ENCODE assay signal across 9 cellular contexts in genomic region chr22:24208012-24208749, GRCh38. TPM values are rescaled to one million over a fixed set of nuclear protein-coding genes. Genes with fewer than 3 reads are reported as not detected.
DNase-seq lines count a peak whose midpoint lies in the region; ATAC-seq lines count a peak whose summit lies in the region.
"Had no signal": no experiment of that assay in that cellular context is flagged by ENCODE, and none has a peak within 500 bp of the region (broad histone marks: within the 10 kb centered on the region; RNA-seq: fewer than 3 reads in every experiment).

No MANE protein-coding gene starts in this region.

- H3K4me1 Mint-ChIP-seq in activated T-cell treated with anti-CD3 and anti-CD28 coated beads, Interleukin-2, amount 50 U/mL, for 72 hours (ENCODE audit: low read depth) = peaks cover 11% of the 10 kb centered on the region
- H3K4me1 Mint-ChIP-seq in activated CD4-positive, alpha-beta memory T cell treated with anti-CD3 and anti-CD28 coated beads for 36 hours (ENCODE audit: low read depth) = peaks cover 19% of the 10 kb centered on the region

- peak overlapping the region in 1 of 2 donors; percentile 53 for H3K4me3 Mint-ChIP-seq in activated T-cell treated with anti-CD3 and anti-CD28 coated beads, Interleukin-2, amount 50 U/mL, for 72 hours
- H3K4me3 Mint-ChIP-seq in activated CD4-positive, alpha-beta memory T cell treated with anti-CD3 and anti-CD28 coated beads for 36 hours = no peak overlapping the region
- H3K4me3 Mint-ChIP-seq: activated naive CD8-positive, alpha-beta T cell had no signal

- intact Hi-C loops in activated CD4-positive, alpha-beta memory T cell treated with anti-CD3 and anti-CD28 coated beads for 36 hours (cut with micrococcal nuclease) = no loop called here

- H3K27ac Mint-ChIP-seq in activated T-cell treated with anti-CD3 and anti-CD28 coated beads, Interleukin-2, amount 50 U/mL, for 72 hours = peak overlapping the region; percentile 22
- H3K27ac Mint-ChIP-seq in activated CD4-positive, alpha-beta memory T cell treated with anti-CD3 and anti-CD28 coated beads for 36 hours = peak overlapping the region; percentile 55

- H3K9me3 Mint-ChIP-seq in activated T-cell treated with anti-CD3 and anti-CD28 coated beads, Interleukin-2, amount 50 U/mL, for 72 hours = peaks cover 0 to 1% of the 10 kb centered on the region in 2 donors
- H3K9me3 Mint-ChIP-seq in activated CD4-positive, alpha-beta memory T cell treated with anti-CD3 and anti-CD28 coated beads for 36 hours = no peaks in the 10 kb centered on the region

- CTCF ChIA-PET in activated CD4-positive, alpha-beta memory T cell treated with anti-CD3 and anti-CD28 coated beads for 36 hours (lab: Charles Lee) = no interaction called here

- POLR2A ChIA-PET in activated CD4-positive, alpha-beta memory T cell treated with anti-CD3 and anti-CD28 coated beads for 36 hours (lab: Charles Lee) = no interaction called here

- ATAC-seq in activated T-cell treated with anti-CD3 and anti-CD28 coated beads, Interleukin-2, amount 50 U/mL, for 72 hours (replicated peaks in 1 of 2) = peak in 1 of 2 donors; percentile 32
- ATAC-seq in HG02938 (IDR thresholded peaks at IDR 0.05; ENCODE audit: unreplicated experiment) (no peak), GM21619 (IDR thresholded peaks at IDR 0.05; ENCODE audit: unreplicated experiment) (no peak)

- DNase-seq in activated T-cell treated with anti-CD3 and anti-CD28 coated beads, Interleukin-2, amount 50 U/mL, for 72 hours = no peak
- no peak for DNase-seq in activated T-cell treated with anti-CD3 and anti-CD28 coated beads, Interleukin-2, amount 50 U/mL, for 1 hour
- no peak for DNase-seq in activated CD4-positive, alpha-beta memory T cell treated with anti-CD3 and anti-CD28 coated beads for 36 hours
- peak; percentile 40 for DNase-seq in glomerular visceral epithelial cell (ENCODE audit: extremely low spot score)
- DNase-seq in renal cortical epithelial cell (ENCODE audit: low read depth) = peak; percentile 98
- no peak for DNase-seq in NCI-H1436 (lab: John Stamatoyannopoulos, UW)

- no peaks in the 10 kb centered on the region for H3K27me3 Mint-ChIP-seq in activated T-cell treated with anti-CD3 and anti-CD28 coated beads, Interleukin-2, amount 50 U/mL, for 72 hours (ENCODE audit: low read depth)
- H3K27me3 Mint-ChIP-seq in activated CD4-positive, alpha-beta memory T cell treated with anti-CD3 and anti-CD28 coated beads for 36 hours = no peaks in the 10 kb centered on the region
- H3K27me3 Mint-ChIP-seq: activated naive CD8-positive, alpha-beta T cell had no signal

- no peaks in the 10 kb centered on the region for H3K36me3 Mint-ChIP-seq in activated T-cell treated with anti-CD3 and anti-CD28 coated beads, Interleukin-2, amount 50 U/mL, for 72 hours (ENCODE audit: insufficient read depth in 2 of 2)
- H3K36me3 Mint-ChIP-seq in activated CD4-positive, alpha-beta memory T cell treated with anti-CD3 and anti-CD28 coated beads for 36 hours = no peaks in the 10 kb centered on the region
- H3K36me3 Mint-ChIP-seq: activated naive CD8-positive, alpha-beta T cell had no signal

RNA-seq across cellular contexts. Expression of gene SUSD2, which starts 26.9 kb away (rescaled TPM):
- under 1 TPM; 0.55 to 0.60 TPM for total RNA-seq in activated T-cell treated with anti-CD3 and anti-CD28 coated beads, Interleukin-2, amount 50 U/mL, for 72 hours
- under 1 TPM; 0.19 to 0.22 TPM for total RNA-seq in activated CD4-positive, alpha-beta memory T cell treated with anti-CD3 and anti-CD28 coated beads for 36 hours
- total RNA-seq in renal cortical epithelial cell = 0.10 TPM in 1 of 2 replicates, not detected in the other

RNA-seq across cellular contexts. Expression of gene GGT5, which starts 36.7 kb away (rescaled TPM):
- under 1 TPM in 1 of 2 donors, not detected in 1; 0.37 TPM for total RNA-seq in activated T-cell treated with anti-CD3 and anti-CD28 coated beads, Interleukin-2, amount 50 U/mL, for 72 hours
- total RNA-seq in activated CD4-positive, alpha-beta memory T cell treated with anti-CD3 and anti-CD28 coated beads for 36 hours = not detected
- total RNA-seq in renal cortical epithelial cell = 0.10 TPM in 1 of 2 replicates, not detected in the other

Comparison
In these comparisons a context has a peak if more than half of its experiments do, and no peak if none do; other contexts are left out.
1. DNase-seq: peak in glomerular visceral epithelial cell (single experiment) and renal cortical epithelial cell (single experiment); none in activated T-cell treated with anti-CD3 and anti-CD28 coated beads, Interleukin-2, amount 50 U/mL, for 72 hours (0 of 2), activated T-cell treated with anti-CD3 and anti-CD28 coated beads, Interleukin-2, amount 50 U/mL, for 1 hour (single experiment), activated CD4-positive, alpha-beta memory T cell treated with anti-CD3 and anti-CD28 coated beads for 36 hours (single experiment) and NCI-H1436 (single experiment).